ENCODE assay signal across 8 cellular contexts in the genomic region with DNA sequence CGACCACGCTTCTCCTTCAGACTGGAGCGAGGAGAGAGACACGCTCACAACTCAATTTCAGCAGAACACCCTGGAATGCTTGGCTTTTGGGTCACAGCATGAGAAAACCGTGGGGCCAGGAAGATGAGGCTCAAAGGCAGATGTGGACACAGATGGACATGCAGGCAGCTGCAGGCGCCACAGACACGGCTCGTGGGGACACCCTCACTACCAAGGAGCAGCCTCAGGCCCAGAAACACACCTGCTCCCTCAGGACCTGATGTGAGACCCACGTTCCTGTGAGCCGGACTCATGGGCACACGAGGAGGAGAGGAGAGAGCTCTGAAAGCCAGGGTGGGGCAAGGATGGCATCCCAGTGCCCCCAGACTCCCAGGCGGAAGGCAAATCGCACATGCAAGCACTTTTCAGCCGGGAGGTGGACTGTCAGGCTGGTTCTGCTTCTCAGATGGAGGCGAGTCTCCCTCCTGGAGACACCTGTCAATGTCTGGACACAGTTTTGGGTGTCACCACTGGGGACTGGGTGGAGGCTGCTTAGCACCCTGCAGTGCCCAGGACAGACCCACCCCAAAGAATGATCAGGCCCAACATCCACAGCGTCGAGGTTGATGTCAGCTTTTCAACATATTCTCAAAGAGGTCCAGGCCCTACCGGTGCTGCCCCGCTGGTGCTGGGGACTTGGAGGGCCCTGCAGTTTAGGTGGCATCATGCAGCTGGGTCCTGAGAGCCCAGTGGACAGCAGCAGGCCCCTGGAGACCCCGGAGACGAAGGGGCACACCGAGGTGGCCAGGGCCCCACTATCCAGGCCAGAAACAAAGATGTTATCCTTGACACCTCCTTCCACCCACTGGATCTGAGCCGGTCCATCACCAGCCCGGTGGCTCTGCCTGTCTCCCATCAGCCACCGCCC. TPM values are rescaled to one million over a fixed set of nuclear protein-coding genes. Genes with fewer than 3 reads are reported as not detected.
DNase-seq lines count a peak whose midpoint lies in the region; ATAC-seq and TF ChIP-seq lines count a peak whose summit lies in the region.

No MANE protein-coding gene starts in this region.

- H3K36me3 ChIP-seq in A673 (ENCODE audit: insufficient read depth, low read length, poor library complexity, severe bottlenecking) (no peaks in the 10 kb centered on the region), KMS-11 (ENCODE audit: insufficient read depth) (no peaks in the 10 kb centered on the region), muscle layer of duodenum (ENCODE audit: control insufficient read depth in 1 of 2, insufficient read depth in 2 of 2, low read length in 2 of 2) (peaks cover 0 to 7% of the 10 kb centered on the region in 2 donors)

- DNase-seq in A673 (ENCODE audit: low spot score): no peak
- DNase-seq in cerebellum (ENCODE audit: low spot score): peak; percentile 2
- DNase-seq in KG1 (lab: John Stamatoyannopoulos, UW): no peak
- DNase-seq in NCI-H2107 (lab: John Stamatoyannopoulos, UW): no peak
- DNase-seq in stimulated activated CD4-positive, alpha-beta T cell treated with anti-CD3 and anti-CD28 coated beads, Interleukin-4, amount 100 ng/mL, for 1 hour: no peak

- TF ChIP-seq CTCF in A673 (conservative IDR thresholded peaks at IDR 0.05; ENCODE audit: low read depth, low read length): no peak
- TF ChIP-seq CTCF in KMS-11 (conservative IDR thresholded peaks at IDR 0.05; ENCODE audit: low read depth, low read length): no peak

- no peaks in the 10 kb centered on the region for H4K20me1 ChIP-seq in KMS-11 (ENCODE audit: insufficient read depth)

- BruUV-seq in A673 (replicated peaks; lab: Mats Ljungman, UMichigan): no TSS peak

- peaks cover 20% of the 10 kb centered on the region; the same call in 1 of the 2 replicates for H3K79me2 ChIP-seq in KMS-11 (ENCODE audit: insufficient read depth, low read depth)

- intact Hi-C loops in A673 (cut with micrococcal nuclease; ENCODE audit: unreplicated experiment): no loop called here

- no peaks in the 10 kb centered on the region for H3K9me3 ChIP-seq in A673 (ENCODE audit: low read depth, low read length, poor library complexity, severe bottlenecking)
- H3K9me3 ChIP-seq in muscle layer of duodenum (ENCODE audit: control insufficient read depth in 1 of 2, low read length in 2 of 2): no peaks in the 10 kb centered on the region

- POLR2A ChIA-PET in A673 (lab: Charles Lee; ENCODE audit: low non-redundant PET): no interaction called here

- H3K4me2 ChIP-seq in KMS-11: peak overlapping the region; percentile 85; the same call in 1 of the 2 replicates

- H3K27ac ChIP-seq in A673 (ENCODE audit: low read depth, low read length, poor library complexity, severe bottlenecking) (peak overlapping the region; percentile 18), KMS-11 (no peak overlapping the region), muscle layer of duodenum (ENCODE audit: low read length) (peak overlapping the region; percentile 28)

- CTCF ChIA-PET in A673 (lab: Charles Lee): no interaction called here

- H3K4me1 ChIP-seq in A673 (ENCODE audit: insufficient read depth, low read length, poor library complexity, severe bottlenecking) (peaks cover 7% of the 10 kb centered on the region), KMS-11 (ENCODE audit: low read depth, poor library complexity, severe bottlenecking) (peaks cover 19% of the 10 kb centered on the region), muscle layer of duodenum (ENCODE audit: control insufficient read depth in 1 of 2, insufficient read depth in 2 of 2, low read length in 2 of 2) (peaks cover 10 to 38% of the 10 kb centered on the region in 2 donors)

- no peak overlapping the region for H2AFZ ChIP-seq in KMS-11 (ENCODE audit: low read depth)

- ATAC-seq in HG02642 (IDR thresholded peaks at IDR 0.05; ENCODE audit: poor library complexity, unreplicated experiment): no peak

- H3K9ac ChIP-seq in KMS-11: no peak overlapping the region

- H3K27me3 ChIP-seq in A673 (replicated peaks; ENCODE audit: insufficient read depth, low read depth, low read length, poor library complexity): no peaks in the 10 kb centered on the region
- H3K27me3 ChIP-seq in KMS-11 (ENCODE audit: insufficient read depth, low read depth): no peaks in the 10 kb centered on the region
- no peaks in the 10 kb centered on the region for H3K27me3 ChIP-seq in muscle layer of duodenum (ENCODE audit: low read depth, low read length)

- H3K4me3 ChIP-seq in A673 (ENCODE audit: low read depth, low read length, poor library complexity, severe bottlenecking) (peak overlapping the region; percentile 94), KMS-11 (IDR thresholded peaks at IDR 0.05; ENCODE audit: insufficient read depth, low read depth, low read length) (no peak overlapping the region), muscle layer of duodenum (ENCODE audit: low read depth in 1 of 2, low read length in 2 of 2) (peak overlapping the region; percentile 89 to 94)

RNA-seq across cellular contexts. Expression of a gene that starts 2.3 kb away (rescaled TPM):
- total RNA-seq in A673 (2021) (56.9 and 60.0 TPM in 2 replicates), cerebellum (37.5 TPM)

RNA-seq across cellular contexts. Expression of a gene that starts 19.7 kb away (rescaled TPM):
- 46.8 and 49.1 TPM in 2 replicates for total RNA-seq in A673 (2021)
- total RNA-seq in cerebellum: 2.0 TPM

RNA-seq across cellular contexts. Expression of a gene that starts 22.2 kb away (rescaled TPM):
- total RNA-seq in A673 (2021) (14.1 and 18.0 TPM in 2 replicates), cerebellum (4.0 TPM)

RNA-seq across cellular contexts. Expression of a gene that starts 22.2 kb away (rescaled TPM):
- total RNA-seq in A673 (2021): 88.4 and 98.8 TPM in 2 replicates
- 19.6 TPM for total RNA-seq in cerebellum

RNA-seq across cellular contexts. Expression of a gene that starts 34.8 kb away (rescaled TPM):
- total RNA-seq in A673 (2021): 50.6 and 53.0 TPM in 2 replicates
- 9.8 TPM for total RNA-seq in cerebellum

Comparison
In these comparisons a context has a peak if more than half of its experiments do, and no peak if none do; other contexts are left out.
1. RNA of a gene that starts 19.7 kb away (total RNA-seq): 46.8 to 49.1 TPM in A673; 2.0 TPM in cerebellum (single experiment); every median in the first group is over 10 times any median in the second.